In genomic region chr2:241620419-241620769, GRCh38 we compare ENCODE assay signal across 2 cellular contexts.
TF ChIP-seq lines count a peak whose summit lies in the region.

No MANE protein-coding gene starts in this region.

TF ChIP-seq in HEK293, 187 proteins besides CTCF, POLR2A, EP300 and RAD21 (continued from another document and continues in another):
- TF ChIP-seq SP7 (tag by site-specific recombination; IDR thresholded peaks at IDR 0.05) (no peak), ZNF18 (tag by site-specific recombination; IDR thresholded peaks at IDR 0.05) (no peak), ZNF148 (tag by site-specific recombination; IDR thresholded peaks at IDR 0.05; ENCODE audit: borderline replicate concordance) (peak; percentile 77; the same call in 1 of the 2 replicates), ZNF830 (tag by site-specific recombination; IDR thresholded peaks at IDR 0.05; ENCODE audit: low read depth) (no peak), ZNF311 (tag by site-specific recombination; IDR thresholded peaks at IDR 0.05; ENCODE audit: borderline replicate concordance) (no peak), ZNF621 (tag by site-specific recombination; IDR thresholded peaks at IDR 0.05) (no peak), EGR2 (tag by site-specific recombination; IDR thresholded peaks at IDR 0.05; ENCODE audit: low read depth) (peak; percentile 48; the same call in 1 of the 2 replicates), ZNF169 (tag by site-specific recombination; IDR thresholded peaks at IDR 0.05) (peak; percentile 82; the same call in 1 of the 2 replicates), ZNF610 (tag by site-specific recombination; IDR thresholded peaks at IDR 0.05; ENCODE audit: borderline replicate concordance) (no peak), KLF9 (tag by site-specific recombination; IDR thresholded peaks at IDR 0.05; ENCODE audit: low read depth) (no peak), ZNF341 (tag by site-specific recombination; IDR thresholded peaks at IDR 0.05; ENCODE audit: low read depth) (no peak), SETDB1 (IDR thresholded peaks at IDR 0.05; ENCODE audit: insufficient read length, low read length) (peak; percentile 77), FEZF1 (tag by site-specific recombination; IDR thresholded peaks at IDR 0.05) (no peak), GLI4 (tag by site-specific recombination; IDR thresholded peaks at IDR 0.05) (no peak)
- TF ChIP-seq, protein P1, sequence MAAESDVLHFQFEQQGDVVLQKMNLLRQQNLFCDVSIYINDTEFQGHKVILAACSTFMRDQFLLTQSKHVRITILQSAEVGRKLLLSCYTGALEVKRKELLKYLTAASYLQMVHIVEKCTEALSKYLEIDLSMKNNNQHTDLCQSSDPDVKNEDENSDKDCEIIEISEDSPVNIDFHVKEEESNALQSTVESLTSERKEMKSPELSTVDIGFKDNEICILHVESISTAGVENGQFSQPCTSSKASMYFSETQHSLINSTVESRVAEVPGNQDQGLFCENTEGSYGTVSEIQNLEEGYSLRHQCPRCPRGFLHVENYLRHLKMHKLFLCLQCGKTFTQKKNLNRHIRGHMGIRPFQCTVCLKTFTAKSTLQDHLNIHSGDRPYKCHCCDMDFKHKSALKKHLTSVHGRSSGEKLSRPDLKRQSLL (tag by site-specific recombination; IDR thresholded peaks at IDR 0.05) = peak; percentile 58; the same call in 1 of the 2 replicates
- TF ChIP-seq, protein P2, sequence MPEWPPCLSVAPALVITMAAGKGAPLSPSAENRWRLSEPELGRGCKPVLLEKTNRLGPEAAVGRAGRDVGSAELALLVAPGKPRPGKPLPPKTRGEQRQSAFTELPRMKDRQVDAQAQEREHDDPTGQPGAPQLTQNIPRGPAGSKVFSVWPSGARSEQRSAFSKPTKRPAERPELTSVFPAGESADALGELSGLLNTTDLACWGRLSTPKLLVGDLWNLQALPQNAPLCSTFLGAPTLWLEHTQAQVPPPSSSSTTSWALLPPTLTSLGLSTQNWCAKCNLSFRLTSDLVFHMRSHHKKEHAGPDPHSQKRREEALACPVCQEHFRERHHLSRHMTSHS (tag by site-specific recombination; IDR thresholded peaks at IDR 0.05) = no peak
- TF ChIP-seq, protein P3, sequence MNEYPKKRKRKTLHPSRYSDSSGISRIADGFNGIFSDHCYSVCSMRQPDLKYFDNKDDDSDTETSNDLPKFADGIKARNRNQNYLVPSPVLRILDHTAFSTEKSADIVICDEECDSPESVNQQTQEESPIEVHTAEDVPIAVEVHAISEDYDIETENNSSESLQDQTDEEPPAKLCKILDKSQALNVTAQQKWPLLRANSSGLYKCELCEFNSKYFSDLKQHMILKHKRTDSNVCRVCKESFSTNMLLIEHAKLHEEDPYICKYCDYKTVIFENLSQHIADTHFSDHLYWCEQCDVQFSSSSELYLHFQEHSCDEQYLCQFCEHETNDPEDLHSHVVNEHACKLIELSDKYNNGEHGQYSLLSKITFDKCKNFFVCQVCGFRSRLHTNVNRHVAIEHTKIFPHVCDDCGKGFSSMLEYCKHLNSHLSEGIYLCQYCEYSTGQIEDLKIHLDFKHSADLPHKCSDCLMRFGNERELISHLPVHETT (tag by site-specific recombination; IDR thresholded peaks at IDR 0.05) = no peak
- TF ChIP-seq, protein P4, sequence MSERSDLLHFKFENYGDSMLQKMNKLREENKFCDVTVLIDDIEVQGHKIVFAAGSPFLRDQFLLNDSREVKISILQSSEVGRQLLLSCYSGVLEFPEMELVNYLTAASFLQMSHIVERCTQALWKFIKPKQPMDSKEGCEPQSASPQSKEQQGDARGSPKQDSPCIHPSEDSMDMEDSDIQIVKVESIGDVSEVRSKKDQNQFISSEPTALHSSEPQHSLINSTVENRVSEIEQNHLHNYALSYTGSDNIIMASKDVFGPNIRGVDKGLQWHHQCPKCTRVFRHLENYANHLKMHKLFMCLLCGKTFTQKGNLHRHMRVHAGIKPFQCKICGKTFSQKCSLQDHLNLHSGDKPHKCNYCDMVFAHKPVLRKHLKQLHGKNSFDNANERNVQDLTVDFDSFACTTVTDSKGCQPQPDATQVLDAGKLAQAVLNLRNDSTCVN (tag by site-specific recombination; optimal IDR thresholded peaks at IDR 0.05) = no peak

TF ChIP-seq in K562, 482 proteins besides CTCF, POLR2A, EP300 and RAD21 (continued from another document and continues in another):
- TF ChIP-seq E2F1 (CRISPR knock-in tag; IDR thresholded peaks at IDR 0.05) (no peak), CBFB (CRISPR knock-in tag; IDR thresholded peaks at IDR 0.05) (no peak), JUND (IDR thresholded peaks at IDR 0.05; ENCODE audit: borderline replicate concordance, low read depth, low read length) (peak; percentile 53; the same call in 1 of the 2 replicates), JUND (tag; IDR thresholded peaks at IDR 0.05; ENCODE audit: borderline replicate concordance, low read depth, low read length) (peak; percentile 63; the same call in 2 of the 3 replicates), ZNF75A (CRISPR knock-in tag; IDR thresholded peaks at IDR 0.05) (no peak), SMAD1 (IDR thresholded peaks at IDR 0.05; ENCODE audit: low read depth, low read length, partially characterized antibody) (no peak), HMGN3 (IDR thresholded peaks at IDR 0.05; ENCODE audit: borderline replicate concordance, extremely low read depth, insufficient read length, low read depth, low read length) (no peak), HNRNPH1 (optimal IDR thresholded peaks at IDR 0.05; ENCODE audit: low read depth, low read length) (no peak), ZNF444 (CRISPR knock-in tag; IDR thresholded peaks at IDR 0.05) (no peak), CC2D1A (IDR thresholded peaks at IDR 0.05) (no peak), ZBTB34 (CRISPR knock-in tag; IDR thresholded peaks at IDR 0.05) (no peak), ESRRA (IDR thresholded peaks at IDR 0.05; ENCODE audit: borderline replicate concordance, low read depth) (no peak), SMARCE1 (IDR thresholded peaks at IDR 0.05) (peak; percentile 69), MCM7 (IDR thresholded peaks at IDR 0.05) (no peak), JUN (IDR thresholded peaks at IDR 0.05; ENCODE audit: borderline replicate concordance, low read depth, low read length) (peak; percentile 88), JUN (CRISPR knock-in tag; IDR thresholded peaks at IDR 0.05; ENCODE audit: borderline replicate concordance) (no peak), PYGO2 (tag; IDR thresholded peaks at IDR 0.05) (no peak), RBM14 (IDR thresholded peaks at IDR 0.05; ENCODE audit: borderline replicate concordance, insufficient read depth, low read depth, low read length) (no peak), SIX5 (IDR thresholded peaks at IDR 0.05; ENCODE audit: borderline replicate concordance in 1 of 2, insufficient read depth in 1 of 2, low read depth in 1 of 2, low read length in 2 of 2) (no peak), MECOM (CRISPR knock-in tag; IDR thresholded peaks at IDR 0.05) (no peak), SRF (CRISPR knock-in tag; IDR thresholded peaks at IDR 0.05) (no peak), ZBTB7A (IDR thresholded peaks at IDR 0.05; ENCODE audit: borderline replicate concordance, control insufficient read depth, low read depth, low read length) (peak; percentile 83; the same call in 1 of the 2 replicates), NFE2 (IDR thresholded peaks at IDR 0.05; ENCODE audit: low read depth) (0 out of 2 replicates have a peak, but pooled peaks have one; percentile 18), SMAD3 (CRISPR knock-in tag; conservative IDR thresholded peaks at IDR 0.05) (no peak), RAD51 (IDR thresholded peaks at IDR 0.05; ENCODE audit: borderline replicate concordance, low read depth) (no peak), NCOR1 (IDR thresholded peaks at IDR 0.05) (no peak), YBX1 (IDR thresholded peaks at IDR 0.05) (no peak), HLTF (IDR thresholded peaks at IDR 0.05) (no peak)
- TF ChIP-seq, protein P5, sequence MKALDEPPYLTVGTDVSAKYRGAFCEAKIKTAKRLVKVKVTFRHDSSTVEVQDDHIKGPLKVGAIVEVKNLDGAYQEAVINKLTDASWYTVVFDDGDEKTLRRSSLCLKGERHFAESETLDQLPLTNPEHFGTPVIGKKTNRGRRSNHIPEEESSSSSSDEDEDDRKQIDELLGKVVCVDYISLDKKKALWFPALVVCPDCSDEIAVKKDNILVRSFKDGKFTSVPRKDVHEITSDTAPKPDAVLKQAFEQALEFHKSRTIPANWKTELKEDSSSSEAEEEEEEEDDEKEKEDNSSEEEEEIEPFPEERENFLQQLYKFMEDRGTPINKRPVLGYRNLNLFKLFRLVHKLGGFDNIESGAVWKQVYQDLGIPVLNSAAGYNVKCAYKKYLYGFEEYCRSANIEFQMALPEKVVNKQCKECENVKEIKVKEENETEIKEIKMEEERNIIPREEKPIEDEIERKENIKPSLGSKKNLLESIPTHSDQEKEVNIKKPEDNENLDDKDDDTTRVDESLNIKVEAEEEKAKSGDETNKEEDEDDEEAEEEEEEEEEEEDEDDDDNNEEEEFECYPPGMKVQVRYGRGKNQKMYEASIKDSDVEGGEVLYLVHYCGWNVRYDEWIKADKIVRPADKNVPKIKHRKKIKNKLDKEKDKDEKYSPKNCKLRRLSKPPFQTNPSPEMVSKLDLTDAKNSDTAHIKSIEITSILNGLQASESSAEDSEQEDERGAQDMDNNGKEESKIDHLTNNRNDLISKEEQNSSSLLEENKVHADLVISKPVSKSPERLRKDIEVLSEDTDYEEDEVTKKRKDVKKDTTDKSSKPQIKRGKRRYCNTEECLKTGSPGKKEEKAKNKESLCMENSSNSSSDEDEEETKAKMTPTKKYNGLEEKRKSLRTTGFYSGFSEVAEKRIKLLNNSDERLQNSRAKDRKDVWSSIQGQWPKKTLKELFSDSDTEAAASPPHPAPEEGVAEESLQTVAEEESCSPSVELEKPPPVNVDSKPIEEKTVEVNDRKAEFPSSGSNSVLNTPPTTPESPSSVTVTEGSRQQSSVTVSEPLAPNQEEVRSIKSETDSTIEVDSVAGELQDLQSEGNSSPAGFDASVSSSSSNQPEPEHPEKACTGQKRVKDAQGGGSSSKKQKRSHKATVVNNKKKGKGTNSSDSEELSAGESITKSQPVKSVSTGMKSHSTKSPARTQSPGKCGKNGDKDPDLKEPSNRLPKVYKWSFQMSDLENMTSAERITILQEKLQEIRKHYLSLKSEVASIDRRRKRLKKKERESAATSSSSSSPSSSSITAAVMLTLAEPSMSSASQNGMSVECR (CRISPR knock-in tag; IDR thresholded peaks at IDR 0.05) = no peak
- TF ChIP-seq, protein P6, sequence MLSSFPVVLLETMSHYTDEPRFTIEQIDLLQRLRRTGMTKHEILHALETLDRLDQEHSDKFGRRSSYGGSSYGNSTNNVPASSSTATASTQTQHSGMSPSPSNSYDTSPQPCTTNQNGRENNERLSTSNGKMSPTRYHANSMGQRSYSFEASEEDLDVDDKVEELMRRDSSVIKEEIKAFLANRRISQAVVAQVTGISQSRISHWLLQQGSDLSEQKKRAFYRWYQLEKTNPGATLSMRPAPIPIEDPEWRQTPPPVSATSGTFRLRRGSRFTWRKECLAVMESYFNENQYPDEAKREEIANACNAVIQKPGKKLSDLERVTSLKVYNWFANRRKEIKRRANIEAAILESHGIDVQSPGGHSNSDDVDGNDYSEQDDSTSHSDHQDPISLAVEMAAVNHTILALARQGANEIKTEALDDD (IDR thresholded peaks at IDR 0.05) = peak; percentile 64; the same call in 1 of the 2 replicates
- TF ChIP-seq, protein P7, sequence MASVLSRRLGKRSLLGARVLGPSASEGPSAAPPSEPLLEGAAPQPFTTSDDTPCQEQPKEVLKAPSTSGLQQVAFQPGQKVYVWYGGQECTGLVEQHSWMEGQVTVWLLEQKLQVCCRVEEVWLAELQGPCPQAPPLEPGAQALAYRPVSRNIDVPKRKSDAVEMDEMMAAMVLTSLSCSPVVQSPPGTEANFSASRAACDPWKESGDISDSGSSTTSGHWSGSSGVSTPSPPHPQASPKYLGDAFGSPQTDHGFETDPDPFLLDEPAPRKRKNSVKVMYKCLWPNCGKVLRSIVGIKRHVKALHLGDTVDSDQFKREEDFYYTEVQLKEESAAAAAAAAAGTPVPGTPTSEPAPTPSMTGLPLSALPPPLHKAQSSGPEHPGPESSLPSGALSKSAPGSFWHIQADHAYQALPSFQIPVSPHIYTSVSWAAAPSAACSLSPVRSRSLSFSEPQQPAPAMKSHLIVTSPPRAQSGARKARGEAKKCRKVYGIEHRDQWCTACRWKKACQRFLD (CRISPR knock-in tag; IDR thresholded peaks at IDR 0.05) = no peak
- TF ChIP-seq, protein P8, sequence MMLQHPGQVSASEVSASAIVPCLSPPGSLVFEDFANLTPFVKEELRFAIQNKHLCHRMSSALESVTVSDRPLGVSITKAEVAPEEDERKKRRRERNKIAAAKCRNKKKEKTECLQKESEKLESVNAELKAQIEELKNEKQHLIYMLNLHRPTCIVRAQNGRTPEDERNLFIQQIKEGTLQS (IDR thresholded peaks at IDR 0.05) = peak; percentile 88
- TF ChIP-seq, protein P8 (CRISPR knock-in tag; conservative IDR thresholded peaks at IDR 0.05) = no peak
- TF ChIP-seq, protein P9, sequence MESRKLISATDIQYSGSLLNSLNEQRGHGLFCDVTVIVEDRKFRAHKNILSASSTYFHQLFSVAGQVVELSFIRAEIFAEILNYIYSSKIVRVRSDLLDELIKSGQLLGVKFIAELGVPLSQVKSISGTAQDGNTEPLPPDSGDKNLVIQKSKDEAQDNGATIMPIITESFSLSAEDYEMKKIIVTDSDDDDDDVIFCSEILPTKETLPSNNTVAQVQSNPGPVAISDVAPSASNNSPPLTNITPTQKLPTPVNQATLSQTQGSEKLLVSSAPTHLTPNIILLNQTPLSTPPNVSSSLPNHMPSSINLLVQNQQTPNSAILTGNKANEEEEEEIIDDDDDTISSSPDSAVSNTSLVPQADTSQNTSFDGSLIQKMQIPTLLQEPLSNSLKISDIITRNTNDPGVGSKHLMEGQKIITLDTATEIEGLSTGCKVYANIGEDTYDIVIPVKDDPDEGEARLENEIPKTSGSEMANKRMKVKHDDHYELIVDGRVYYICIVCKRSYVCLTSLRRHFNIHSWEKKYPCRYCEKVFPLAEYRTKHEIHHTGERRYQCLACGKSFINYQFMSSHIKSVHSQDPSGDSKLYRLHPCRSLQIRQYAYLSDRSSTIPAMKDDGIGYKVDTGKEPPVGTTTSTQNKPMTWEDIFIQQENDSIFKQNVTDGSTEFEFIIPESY (CRISPR knock-in tag; IDR thresholded peaks at IDR 0.05) = no peak
